18 cellular contexts compared by ENCODE assay signal in the genomic region with DNA sequence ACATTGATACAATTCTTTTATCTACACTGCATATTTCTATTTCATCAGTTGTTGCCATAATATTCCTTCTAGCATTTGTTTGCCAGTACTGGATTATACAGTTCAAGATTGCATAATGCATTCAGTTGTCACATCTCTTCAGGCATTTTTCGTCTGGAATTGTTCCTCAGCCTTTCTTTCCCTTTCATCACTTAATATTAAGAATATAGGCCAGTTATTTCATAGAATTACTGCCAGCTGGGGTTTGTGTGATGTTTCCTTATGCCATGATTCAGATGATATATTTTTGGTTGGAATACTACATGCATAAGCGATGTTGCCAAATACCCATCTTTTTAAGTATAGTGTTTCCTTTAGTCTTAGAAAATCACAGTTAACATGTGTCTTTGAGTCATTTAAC. TPM values are rescaled to one million over a fixed set of nuclear protein-coding genes. Genes with fewer than 3 reads are reported as not detected.
DNase-seq lines count a peak whose midpoint lies in the region; ATAC-seq and TF ChIP-seq lines count a peak whose summit lies in the region.
"Had no signal": no experiment of that assay in that cellular context is flagged by ENCODE, and none has a peak within 500 bp of the region (broad histone marks: within the 10 kb centered on the region; RNA-seq: fewer than 3 reads in every experiment).

No MANE protein-coding gene starts in this region.

- in situ Hi-C loops in IMR-90 (cut with MboI; ENCODE audit: low sequenced_read_pairs), result loop anchor here (5.0 to 10.0 kb wide), 2 partner anchors 83 to 405 kb away; a partner anchor contains a TSS

- H2BK5ac ChIP-seq in IMR-90 (ENCODE audit: low read depth, low read length, poor library complexity, severe bottlenecking) (peak overlapping the region; percentile 34), mesenchymal stem cell (ENCODE audit: low read depth, low read length, poor library complexity, severe bottlenecking) (no peak overlapping the region)

- no peak overlapping the region for H4K5ac ChIP-seq in IMR-90 (ENCODE audit: low read depth, low read length)

- H3K4me2 ChIP-seq in IMR-90 (ENCODE audit: low read depth, low read length), result no peak overlapping the region; the same call in 1 of the 2 replicates
- no peak overlapping the region for H3K4me2 ChIP-seq in fibroblast of lung (ENCODE audit: extremely low read depth, insufficient read depth, low read length)
- no peak overlapping the region for H3K4me2 ChIP-seq in mesenchymal stem cell (ENCODE audit: low read length, poor library complexity, severe bottlenecking)
- H3K4me2 ChIP-seq: BLaER1 had no signal

- H3K23ac ChIP-seq in IMR-90 (ENCODE audit: low read depth, low read length) (no peak overlapping the region), mesenchymal stem cell (ENCODE audit: low read length in 2 of 2) (no peak overlapping the region)

- no peak overlapping the region for H2BK20ac ChIP-seq in IMR-90 (ENCODE audit: low read depth, low read length)

- no peaks in the 10 kb centered on the region for H3K27me3 ChIP-seq in IMR-90 (ENCODE audit: control insufficient read depth, insufficient read depth, low read length)
- no peaks in the 10 kb centered on the region for H3K27me3 ChIP-seq in fibroblast of lung (ENCODE audit: control insufficient read depth, insufficient read depth, low read length)
- H3K27me3 ChIP-seq in mesenchymal stem cell (ENCODE audit: control insufficient read depth in 1 of 2, insufficient read depth in 1 of 2, low read length in 2 of 2), result no peaks in the 10 kb centered on the region
- H3K27me3 ChIP-seq: BLaER1, SJCRH30 had no signal

- no peak overlapping the region for H2BK12ac ChIP-seq in mesenchymal stem cell (ENCODE audit: low read length in 2 of 2)

- peak; percentile 16 for DNase-seq in AG08396 (ENCODE audit: low spot score)
- peak; percentile 72 for DNase-seq in IMR-90
- peak in 1 of 2 donors; percentile 92 for DNase-seq in fibroblast of lung (ENCODE audit: low read depth in 2 of 2)
- DNase-seq in mesenchymal stem cell, result no peak
- no peak for DNase-seq in D341Med (ENCODE audit: low spot score)
- DNase-seq in mesenteric fat pad (ENCODE audit: low spot score), result no peak
- no peak for DNase-seq in NK-92 (lab: John Stamatoyannopoulos, UW; ENCODE audit: unreplicated experiment)
- DNase-seq: CD8-positive, alpha-beta memory T cell; DMS 273 treated with DMSO at 0.1 percent for 48 hours; H7; NCI-H1417; NCI-H2081; NCI-H524 treated with DMSO at 0.1 percent for 48 hours; NK-92 treated with Interleukin-12 subunit alpha and Interleukin-12 subunit beta, amount 100 ng/mL, for 24 hours; SJCRH30 had no signal

- H3K36me3 ChIP-seq in IMR-90 (ENCODE audit: control insufficient read depth, insufficient read depth, low read length) (peaks cover 29% of the 10 kb centered on the region), fibroblast of lung (ENCODE audit: control insufficient read depth, insufficient read depth, low read length) (peaks cover 10% of the 10 kb centered on the region), mesenchymal stem cell (ENCODE audit: control insufficient read depth in 1 of 2, insufficient read depth in 2 of 2, low read depth in 1 of 2, low read length in 2 of 2) (peaks cover 24 to 79% of the 10 kb centered on the region in 2 experiments)

- BruUV-seq in IMR-90 (replicated peaks; lab: Mats Ljungman, UMichigan), result no TSS peak

- H3K79me1 ChIP-seq in IMR-90 (ENCODE audit: low read depth in 1 of 2, low read length in 2 of 2), result peaks cover 20 to 26% of the 10 kb centered on the region in 2 experiments
- peaks cover 13% of the 10 kb centered on the region for H3K79me1 ChIP-seq in mesenchymal stem cell (replicated peaks; ENCODE audit: low read length, poor library complexity, severe bottlenecking)

- H3K27ac ChIP-seq in IMR-90 (ENCODE audit: insufficient read depth, low read length), result no peak overlapping the region
- H3K27ac ChIP-seq in fibroblast of lung (ENCODE audit: insufficient read depth, low read length), result peak overlapping the region; percentile 20
- no peak overlapping the region for H3K27ac ChIP-seq in mesenchymal stem cell (ENCODE audit: low read length, poor library complexity, severe bottlenecking)
- H3K27ac ChIP-seq: BLaER1, RWPE1, SJCRH30 had no signal

- H3K9ac ChIP-seq in IMR-90 (ENCODE audit: low read depth, low read length) (no peak overlapping the region), fibroblast of lung (ENCODE audit: insufficient read depth, low read length) (no peak overlapping the region), mesenchymal stem cell (ENCODE audit: low read length) (peak overlapping the region; percentile 43)
- H3K9ac ChIP-seq: BLaER1 had no signal

- H3K9me1 ChIP-seq in IMR-90 (ENCODE audit: insufficient read depth, low read length), result no peaks in the 10 kb centered on the region

- H3K18ac ChIP-seq in IMR-90 (ENCODE audit: low read depth, low read length) (no peak overlapping the region), mesenchymal stem cell (ENCODE audit: low read depth in 1 of 2, low read length in 2 of 2) (no peak overlapping the region)

- no CpG with 5 or more reads among the region's 2 CpGs for WGBS in IMR-90 (ENCODE audit: extremely low coverage in 2 of 2, insufficient read length in 1 of 2), 2 experiments
- WGBS in mesenchymal stem cell, result no CpG with 5 or more reads among the region's 2 CpGs

- intact Hi-C loops in IMR-90 (cut with micrococcal nuclease), result loop anchor here (5.0 kb wide), 1 partner anchor 403 kb away; no protein-coding TSS in a partner anchor

- no peak overlapping the region for H3K14ac ChIP-seq in IMR-90 (replicated peaks; ENCODE audit: low read depth, low read length)
- H3K14ac ChIP-seq in mesenchymal stem cell (ENCODE audit: low read length in 2 of 2), result no peak overlapping the region

- POLR2A ChIA-PET in IMR-90 (lab: Charles Lee; ENCODE audit: unreplicated experiment), result no interaction called here

- H2AK9ac ChIP-seq in IMR-90 (replicated peaks; ENCODE audit: low read depth, low read length, poor library complexity), result no peak overlapping the region

- H2AFZ ChIP-seq in IMR-90 (replicated peaks; ENCODE audit: low read length, poor library complexity) (no peak overlapping the region), fibroblast of lung (ENCODE audit: low read length) (no peak overlapping the region), mesenchymal stem cell (ENCODE audit: low read depth, low read length) (no peak overlapping the region)

- CTCF ChIA-PET in IMR-90 (lab: Yijun Ruan, JAX), result interaction anchor here (1.2 kb wide), 1 partner anchor 83 kb away, joined by 3 read pairs; no protein-coding TSS in a partner anchor

- ATAC-seq in IMR-90 (ENCODE audit: low read depth), result no peak
- no peak for ATAC-seq in HG03095 (IDR thresholded peaks at IDR 0.05; ENCODE audit: unreplicated experiment)

- dilution Hi-C loops in IMR-90 (cut with HindIII; ENCODE audit: low sequenced_read_pairs, unreplicated experiment), result loop anchor here (25.0 kb wide), 1 partner anchor 103 kb away; a partner anchor contains a TSS

- no peaks in the 10 kb centered on the region for H3K9me3 ChIP-seq in IMR-90 (ENCODE audit: control insufficient read depth, insufficient read depth, low read length)
- no peaks in the 10 kb centered on the region for H3K9me3 ChIP-seq in fibroblast of lung (ENCODE audit: control insufficient read depth, insufficient read depth, low read depth, low read length)
- H3K9me3 ChIP-seq in mesenchymal stem cell (ENCODE audit: control insufficient read depth, low read length), result no peaks in the 10 kb centered on the region
- H3K9me3 ChIP-seq: BLaER1, SJCRH30 had no signal

- no peak for TF ChIP-seq POLR2A in IMR-90 (IDR thresholded peaks at IDR 0.05; ENCODE audit: low read depth, low read length)

- H4K91ac ChIP-seq in IMR-90 (ENCODE audit: insufficient read depth, low read depth, low read length) (no peak overlapping the region), mesenchymal stem cell (ENCODE audit: low read length) (no peak overlapping the region)

- no peak for TF ChIP-seq RAD21 in IMR-90 (IDR thresholded peaks at IDR 0.05; ENCODE audit: low read length)

- H2BK15ac ChIP-seq in IMR-90 (ENCODE audit: low read depth, low read length) (no peak overlapping the region), mesenchymal stem cell (ENCODE audit: low read depth, poor library complexity, severe bottlenecking) (no peak overlapping the region)

- no peak overlapping the region for H2BK120ac ChIP-seq in IMR-90 (ENCODE audit: low read depth, low read length)
- H2BK120ac ChIP-seq in mesenchymal stem cell (ENCODE audit: low read depth, low read length), result no peak overlapping the region

- H2AK5ac ChIP-seq in IMR-90 (ENCODE audit: low read depth, low read length) (no peak overlapping the region), mesenchymal stem cell (ENCODE audit: low read length, severe bottlenecking) (no peak overlapping the region)

- no peaks in the 10 kb centered on the region for H3K79me2 ChIP-seq in fibroblast of lung (ENCODE audit: control insufficient read depth, insufficient read depth, low read length)

- H3K4me3 ChIP-seq in IMR-90 (ENCODE audit: insufficient read depth, low read depth, low read length) (no peak overlapping the region), fibroblast of lung (replicated peaks in 1 of 4; ENCODE audit: control extremely low read depth in 1 of 4, insufficient read depth in 1 of 4, low read depth in 3 of 4, low read length in 4 of 4) (no peak overlapping the region), mesenchymal stem cell (ENCODE audit: insufficient read depth in 1 of 2, low read depth in 1 of 2, low read length in 2 of 2) (no peak overlapping the region)
- H3K4me3 ChIP-seq: BLaER1, SJCRH30 had no signal

- no peak overlapping the region for H4K8ac ChIP-seq in IMR-90 (ENCODE audit: low read depth in 2 of 2, low read length in 2 of 2)
- H4K8ac ChIP-seq in mesenchymal stem cell (ENCODE audit: low read length), result no peak overlapping the region

- 0 out of 2 replicates have a peak, but pooled peaks cover 2% of the 10 kb centered on the region for H3K4me1 ChIP-seq in IMR-90 (ENCODE audit: control insufficient read depth, insufficient read depth, low read length)
- H3K4me1 ChIP-seq in fibroblast of lung (ENCODE audit: control insufficient read depth, extremely low read depth, insufficient read depth, low read length), result peaks cover 6% of the 10 kb centered on the region
- H3K4me1 ChIP-seq in mesenchymal stem cell (ENCODE audit: control insufficient read depth, insufficient read depth, low read depth, low read length), result peaks cover 2% of the 10 kb centered on the region
- H3K4me1 ChIP-seq: BLaER1, SJCRH30 had no signal

- H3K4ac ChIP-seq in IMR-90 (ENCODE audit: low read depth, low read length) (no peak overlapping the region), mesenchymal stem cell (ENCODE audit: low read depth in 1 of 2, low read length in 2 of 2) (no peak overlapping the region)

- H3K56ac ChIP-seq in IMR-90 (ENCODE audit: extremely low read depth, insufficient read depth, low read length), result no peak overlapping the region

- peaks cover 3% of the 10 kb centered on the region; the same call in 1 of the 2 replicates for H4K20me1 ChIP-seq in IMR-90 (ENCODE audit: insufficient read depth, low read length)
- H4K20me1 ChIP-seq in fibroblast of lung (ENCODE audit: control insufficient read depth, extremely low read depth, insufficient read depth, low read length), result peaks cover 2% of the 10 kb centered on the region
- H4K20me1 ChIP-seq: BLaER1 had no signal

- no peak for TF ChIP-seq CTCF in IMR-90 (conservative IDR thresholded peaks at IDR 0.05; ENCODE audit: low read depth, low read length)
- TF ChIP-seq CTCF in fibroblast of lung (conservative IDR thresholded peaks at IDR 0.05 in 1 of 2, IDR thresholded peaks at IDR 0.05 in 1 of 2; ENCODE audit: low read depth in 1 of 2, low read length in 2 of 2), result no peak

RNA-seq across cellular contexts. Expression of a gene that starts 20.8 kb away (rescaled TPM):
- 51.3 and 67.2 TPM in 2 replicates for total RNA-seq in IMR-90 (2012; rRNA removed)
- polyA plus RNA-seq in IMR-90 (2012; rRNA removed), result 29.6 and 30.6 TPM in 2 replicates
- 13.5 and 22.6 TPM in 2 replicates for polyA plus RNA-seq in IMR-90 (2012; cell fraction: cytosol; rRNA removed)
- polyA plus RNA-seq in IMR-90 (2012; cell fraction: nucleus; rRNA removed; ENCODE audit: low replicate concordance), result 10.2 and 28.6 TPM in 2 replicates
- 25.9 and 29.7 TPM in 2 replicates for total RNA-seq in fibroblast of lung
- polyA plus RNA-seq in fibroblast of lung, result 60.2 and 62.0 TPM in 2 replicates
- 32.9 and 36.1 TPM in 2 replicates for polyA plus RNA-seq in fibroblast of lung (2012)
- polyA minus RNA-seq in fibroblast of lung (ENCODE audit: low replicate concordance), result 1.8 and 2.8 TPM in 2 replicates
- 29.5 TPM for polyA plus RNA-seq in mesenchymal stem cell (2013, experiment 1 of 2)
- 31.7 TPM for polyA plus RNA-seq in mesenchymal stem cell (2013, experiment 2 of 2)
- total RNA-seq in mesenteric fat pad, result 34.7 TPM

RNA-seq across cellular contexts. Expression of a gene that starts 53.4 kb away (rescaled TPM):
- total RNA-seq in IMR-90 (2012; rRNA removed), result 73.7 and 109 TPM in 2 replicates
- polyA plus RNA-seq in IMR-90 (2012; rRNA removed), result 33.9 and 43.2 TPM in 2 replicates
- 4.3 and 8.3 TPM in 2 replicates for polyA plus RNA-seq in IMR-90 (2012; cell fraction: cytosol; rRNA removed)
- 2.5 and 21.2 TPM in 2 replicates for polyA plus RNA-seq in IMR-90 (2012; cell fraction: nucleus; rRNA removed; ENCODE audit: low replicate concordance)
- 52.4 and 54.2 TPM in 2 replicates for total RNA-seq in fibroblast of lung
- polyA plus RNA-seq in fibroblast of lung, result 67.9 and 78.2 TPM in 2 replicates
- 49.9 and 52.6 TPM in 2 replicates for polyA plus RNA-seq in fibroblast of lung (2012)
- 5.4 and 7.4 TPM in 2 replicates for polyA minus RNA-seq in fibroblast of lung (ENCODE audit: low replicate concordance)
- polyA plus RNA-seq in mesenchymal stem cell (2013, experiment 1 of 2), result 56.6 TPM
- 56.2 TPM for polyA plus RNA-seq in mesenchymal stem cell (2013, experiment 2 of 2)
- 110 TPM for total RNA-seq in mesenteric fat pad

Comparison
In these comparisons a context has a peak if more than half of its experiments do, and no peak if none do; other contexts are left out.
1. DNase-seq: peak in AG08396 (single experiment) and IMR-90 (single experiment); none in mesenchymal stem cell (single experiment), D341Med (single experiment), mesenteric fat pad (single experiment) and NK-92 (single experiment).